10 cellular contexts compared by ENCODE assay signal in genomic region chr7:36951257-36951697, GRCh38.
A peak's percentile ranks its signal among the peaks of the same experiment; 100 is the strongest.
DNase-seq lines count a peak whose midpoint lies in the region; ATAC-seq and TF ChIP-seq lines count a peak whose summit lies in the region.
"Had no signal": no experiment of that assay in that cellular context is flagged by ENCODE, and none has a peak within 500 bp of the region (broad histone marks: within the 10 kb centered on the region; RNA-seq: fewer than 3 reads in every experiment).

No MANE protein-coding gene starts in this region.

- no peaks in the 10 kb centered on the region for H3K36me3 ChIP-seq in smooth muscle cell (ENCODE audit: low read depth)

- H3K27ac ChIP-seq in smooth muscle cell (ENCODE audit: low read depth) = no peak overlapping the region

- H3K27me3 ChIP-seq in smooth muscle cell (ENCODE audit: low read depth) = no peaks in the 10 kb centered on the region

- no peaks in the 10 kb centered on the region for H3K4me1 ChIP-seq in smooth muscle cell (ENCODE audit: low read depth)

- no peaks in the 10 kb centered on the region for H4K20me1 ChIP-seq in smooth muscle cell (ENCODE audit: low read depth)

- DNase-seq in GM12864 (ENCODE audit: low read depth) (peak; percentile 77), MV-4-11 (lab: John Stamatoyannopoulos, UW) (peak; percentile 66), foreskin melanocyte (no peak), smooth muscle cell (lab: John Stamatoyannopoulos, UW; ENCODE audit: unreplicated experiment) (no peak), SHP77 treated with DMSO at 0.1 percent for 48 hours (lab: John Stamatoyannopoulos, UW) (no peak), HPDE6-E6E7 (ENCODE audit: extremely low spot score) (no peak)
- DNase-seq: AML-193 had no signal

- 94% methylated on average over 3 of the region's 3 CpGs for WGBS in smooth muscle cell (ENCODE audit: low lambda C conversion rate)

- H3K4me3 ChIP-seq in GM12864 (ENCODE audit: low read depth, low read length) (peak overlapping the region; percentile 43; the same call in 1 of the 2 replicates), smooth muscle cell (no peak overlapping the region)

- no peaks in the 10 kb centered on the region for H3K9me3 ChIP-seq in smooth muscle cell (replicated peaks; ENCODE audit: low read depth)

- no peak for TF ChIP-seq CTCF in GM12864 (IDR thresholded peaks at IDR 0.05; ENCODE audit: low read depth, low read length, missing control alignments)
- no peak for TF ChIP-seq CTCF in smooth muscle cell (IDR thresholded peaks at IDR 0.05; ENCODE audit: borderline replicate concordance, insufficient read depth, poor library complexity, severe bottlenecking)

- no peaks in the 10 kb centered on the region for H3K79me2 ChIP-seq in smooth muscle cell (ENCODE audit: low read depth)

- no peak overlapping the region for H3K9ac ChIP-seq in smooth muscle cell (ENCODE audit: low read depth)

- peak; percentile 94 for ATAC-seq in GM19372 (IDR thresholded peaks at IDR 0.05; ENCODE audit: low read depth, unreplicated experiment)
- peak; percentile 94 for ATAC-seq in HG02884 (IDR thresholded peaks at IDR 0.05; ENCODE audit: unreplicated experiment)
- ATAC-seq: activated T-helper 17 cell treated with anti-CD3 and anti-CD28 coated beads, Interleukin-2, amount 50 U/mL, for 72 hours had no signal

- no peak overlapping the region for H3K4me2 ChIP-seq in smooth muscle cell

- H3F3A ChIP-seq in smooth muscle cell (ENCODE audit: low read depth) = no peaks in the 10 kb centered on the region

- H2AFZ ChIP-seq in smooth muscle cell (ENCODE audit: low read depth) = no peak overlapping the region

Comparison
In these comparisons a context has a peak if more than half of its experiments do, and no peak if none do; other contexts are left out.
1. DNase-seq: peak in GM12864 (single experiment) and MV-4-11 (single experiment); none in foreskin melanocyte (single experiment), smooth muscle cell (single experiment), SHP77 treated with DMSO at 0.1 percent for 48 hours (single experiment) and HPDE6-E6E7 (single experiment).